In genomic region chr5:126210955-126211354, GRCh38 we compare ENCODE assay signal across 30 cellular contexts.
"Had no signal": no experiment of that assay in that cellular context is flagged by ENCODE, and none has a peak within 500 bp of the region (broad histone marks: within the 10 kb centered on the region; RNA-seq: fewer than 3 reads in every experiment).

No MANE protein-coding gene starts in this region.

- H3K4me1 ChIP-seq: ascending aorta had no signal

- H3K4me3 ChIP-seq: ascending aorta, cardiac muscle cell had no signal

- H3K27me3 ChIP-seq: ascending aorta, cardiac muscle cell had no signal

- DNase-seq: activated B cell treated with CpG ODN at 0.5 μM for 24 hours; activated CD4-positive, alpha-beta memory T cell treated with anti-CD3 and anti-CD28 coated beads for 36 hours; activated CD4-positive, alpha-beta T cell treated with anti-CD3 and anti-CD28 coated beads for 4 hours; activated CD4-positive, alpha-beta T cell treated with anti-CD3 and anti-CD28 coated beads, Interleukin-2, amount 10 ng/mL, durations not matched to agents 24 days and 14 days; activated CD4-positive, alpha-beta T cell treated with anti-CD3 and anti-CD28 coated beads, Interleukin-2, amount 50 U/mL, for 1 hour; activated CD4-positive, alpha-beta T cell treated with anti-CD3 and anti-CD28 coated beads, Interleukin-2, amount 50 U/mL, for 4 hours; activated CD4-positive, CD25-positive, alpha-beta regulatory T cell treated with anti-CD3 and anti-CD28 coated beads, Interleukin-2, amount 50 U/mL, for 72 hours; activated CD8-positive, alpha-beta memory T cell treated with anti-CD3 and anti-CD28 coated beads, Interleukin-2, amount 10 ng/mL, durations not matched to agents 7 days and 5 days; activated CD8-positive, alpha-beta memory T cell treated with anti-CD3 and anti-CD28 coated beads, Interleukin-2, amount 50 U/mL, for 48 hours; activated CD8-positive, alpha-beta T cell treated with anti-CD3 and anti-CD28 coated beads for 36 hours; activated effector memory CD4-positive, alpha-beta T cell treated with Interleukin-2 at 50 U/mL for 16 hours; activated gamma-delta T cell; activated naive CD4-positive, alpha-beta T cell treated with anti-CD3 and anti-CD28 coated beads, Interleukin-2, amount 10 ng/mL, durations not matched to agents 7 days and 5 days; activated naive CD4-positive, alpha-beta T cell treated with Interleukin-2 at 50 U/mL for 16 hours; activated naive CD8-positive, alpha-beta T cell treated with anti-CD3 and anti-CD28 coated beads, Interleukin-2, amount 10 ng/mL, durations not matched to agents 7 days and 5 days; activated naive CD8-positive, alpha-beta T cell treated with anti-CD3 and anti-CD28 coated beads, Interleukin-2, amount 50 U/mL, for 24 hours; activated T-cell treated with anti-CD3 and anti-CD28 coated beads, Interleukin-2, amount 50 U/mL, for 24 hours; activated T-cell treated with anti-CD3 and anti-CD28 coated beads, Interleukin-2, amount 50 U/mL, for 48 hours; amygdala; anterior cingulate cortex; caudate nucleus; cerebellar nuclear complex; T-helper 1 cell; T-helper 2 cell; T-helper 9 cell had no signal

- FAIRE-seq: bronchial epithelial cell, TTC549 had no signal

- ATAC-seq: activated CD8-positive, alpha-beta memory T cell treated with anti-CD3 and anti-CD28 coated beads, Interleukin-2, amount 10 ng/mL, durations not matched to agents 7 days and 5 days; activated CD8-positive, alpha-beta T cell treated with anti-CD3 and anti-CD28 coated beads for 36 hours; activated naive CD8-positive, alpha-beta T cell treated with anti-CD3 and anti-CD28 coated beads, Interleukin-2, amount 50 U/mL, for 24 hours had no signal

- H3K36me3 ChIP-seq: ascending aorta, cardiac muscle cell had no signal

- H3K27ac ChIP-seq: ascending aorta, cardiac muscle cell, VCaP had no signal
